In genomic region chr1:75996196-75996595, GRCh38 we compare ENCODE assay signal across 23 cellular contexts.
DNase-seq lines count a peak whose midpoint lies in the region; ATAC-seq and TF ChIP-seq lines count a peak whose summit lies in the region.
"Had no signal": no experiment of that assay in that cellular context is flagged by ENCODE, and none has a peak within 500 bp of the region (broad histone marks: within the 10 kb centered on the region; RNA-seq: fewer than 3 reads in every experiment).

No MANE protein-coding gene starts in this region.

- BruUV-seq in IMR-90 (replicated peaks; lab: Mats Ljungman, UMichigan) = no TSS peak

- no peak overlapping the region for H2AK5ac ChIP-seq in IMR-90 (ENCODE audit: low read depth, low read length)

- H2AK9ac ChIP-seq in IMR-90 (replicated peaks; ENCODE audit: low read depth, low read length, poor library complexity) = no peak overlapping the region

- DNase-seq in AG08395 (ENCODE audit: low spot score) (peak; percentile 23), IMR-90 (peak; percentile 11), choroid plexus epithelial cell (ENCODE audit: low read depth) (peak; percentile 16), kidney tubule cell (ENCODE audit: low spot score) (peak; percentile 85), NCI-H1694 (lab: John Stamatoyannopoulos, UW) (no peak), NCI-H2029 (lab: John Stamatoyannopoulos, UW) (no peak), AG20443 (ENCODE audit: low spot score) (no peak)
- DNase-seq in activated T-cell treated with anti-CD3 and anti-CD28 coated beads, Interleukin-2, amount 50 U/mL, for 72 hours = no peak
- DNase-seq: activated gamma-delta T cell, COR-L47, glutamatergic neuron, left colon, NCI-H1417 treated with DMSO at 0.1 percent for 48 hours, NCI-H2171, NCI-H526, psoas muscle, upper lobe of right lung had no signal

- ATAC-seq in IMR-90 (ENCODE audit: low read depth) = peak; percentile 59
- ATAC-seq in activated T-cell treated with anti-CD3 and anti-CD28 coated beads, Interleukin-2, amount 50 U/mL, for 72 hours (replicated peaks in 1 of 2) = no peak
- ATAC-seq: HCT116, left colon, psoas muscle, upper lobe of right lung had no signal

- no peaks in the 10 kb centered on the region for H3K4me1 ChIP-seq in IMR-90 (ENCODE audit: control insufficient read depth, insufficient read depth, low read length)
- H3K4me1 ChIP-seq: BLaER1, psoas muscle, upper lobe of right lung had no signal

- H3K9ac ChIP-seq in IMR-90 (ENCODE audit: low read depth, low read length) = no peak overlapping the region
- H3K9ac ChIP-seq: BLaER1 had no signal

- no peak overlapping the region for H3K14ac ChIP-seq in IMR-90 (replicated peaks; ENCODE audit: low read depth, low read length)

- no peak overlapping the region for H4K91ac ChIP-seq in IMR-90 (ENCODE audit: insufficient read depth, low read depth, low read length)

- H4K5ac ChIP-seq in IMR-90 (ENCODE audit: low read depth, low read length) = no peak overlapping the region

- H3K36me3 Mint-ChIP-seq in activated T-cell treated with anti-CD3 and anti-CD28 coated beads, Interleukin-2, amount 50 U/mL, for 72 hours (ENCODE audit: insufficient read depth in 2 of 2) = peaks cover 0 to 6% of the 10 kb centered on the region in 2 donors

- H3K56ac ChIP-seq in IMR-90 (ENCODE audit: extremely low read depth, insufficient read depth, low read length) = no peak overlapping the region

- WGBS in IMR-90 (ENCODE audit: extremely low coverage in 2 of 2, insufficient read length in 1 of 2), 2 experiments = no CpG with 5 or more reads among the region's 1 CpG

- no peaks in the 10 kb centered on the region for H3K36me3 ChIP-seq in IMR-90 (ENCODE audit: control insufficient read depth, insufficient read depth, low read length)
- H3K36me3 ChIP-seq: BLaER1, neutrophil, upper lobe of right lung had no signal

- no peak overlapping the region for H2BK15ac ChIP-seq in IMR-90 (ENCODE audit: low read depth, low read length)

- no peak overlapping the region for H3K18ac ChIP-seq in IMR-90 (ENCODE audit: low read depth, low read length)

- dilution Hi-C loops in IMR-90 (cut with HindIII; ENCODE audit: low sequenced_read_pairs, unreplicated experiment) = no loop called here

- H3K23ac ChIP-seq in IMR-90 (ENCODE audit: low read depth, low read length) = no peak overlapping the region

- H3K4ac ChIP-seq in IMR-90 (ENCODE audit: low read depth, low read length) = no peak overlapping the region

- H2BK5ac ChIP-seq in IMR-90 (ENCODE audit: low read depth, low read length, poor library complexity, severe bottlenecking) = no peak overlapping the region

- no peak overlapping the region for H3K4me3 Mint-ChIP-seq in activated T-cell treated with anti-CD3 and anti-CD28 coated beads, Interleukin-2, amount 50 U/mL, for 72 hours
- H3K4me3 Mint-ChIP-seq: IgD-negative memory B cell; T-helper 1 cell treated with Interleukin-12 subunit alpha and Interleukin-12 subunit beta and Interleukin-4 antibody, amounts not matched to agents 30 μg/mL and 1 μg/mL, for 36 hours had no signal

- intact Hi-C loops in IMR-90 (cut with micrococcal nuclease) = no loop called here

- TF ChIP-seq RAD21 in IMR-90 (IDR thresholded peaks at IDR 0.05; ENCODE audit: low read length) = no peak

- no peak overlapping the region for H3K27ac ChIP-seq in IMR-90 (ENCODE audit: insufficient read depth, low read length)
- H3K27ac ChIP-seq: BLaER1, coronary artery, neutrophil, psoas muscle, upper lobe of right lung had no signal

- no peaks in the 10 kb centered on the region for H3K79me1 ChIP-seq in IMR-90 (ENCODE audit: low read depth in 1 of 2, low read length in 2 of 2)

- no peak for TF ChIP-seq POLR2A in IMR-90 (IDR thresholded peaks at IDR 0.05; ENCODE audit: low read depth, low read length)

- in situ Hi-C loops in IMR-90 (cut with MboI; ENCODE audit: low sequenced_read_pairs) = no loop called here

- no peak overlapping the region for H3K27ac Mint-ChIP-seq in activated T-cell treated with anti-CD3 and anti-CD28 coated beads, Interleukin-2, amount 50 U/mL, for 72 hours
- H3K27ac Mint-ChIP-seq: IgD-negative memory B cell; T-helper 1 cell treated with Interleukin-12 subunit alpha and Interleukin-12 subunit beta and Interleukin-4 antibody, amounts not matched to agents 30 μg/mL and 1 μg/mL, for 36 hours had no signal

- no peak overlapping the region for H4K8ac ChIP-seq in IMR-90 (ENCODE audit: low read depth in 2 of 2, low read length in 2 of 2)

- CTCF ChIA-PET in IMR-90 (lab: Yijun Ruan, JAX) = interaction anchor here (0.5 to 0.9 kb wide), 2 partner anchors 66 to 1130 kb away, joined by 3 read pairs; no protein-coding TSS in a partner anchor

- TF ChIP-seq CTCF in IMR-90 (conservative IDR thresholded peaks at IDR 0.05; ENCODE audit: low read depth, low read length) = no peak
- no peak for TF ChIP-seq CTCF in choroid plexus epithelial cell (conservative IDR thresholded peaks at IDR 0.05; ENCODE audit: low read depth, low read length)

- H3K4me2 ChIP-seq in IMR-90 (ENCODE audit: low read depth, low read length) = no peak overlapping the region
- H3K4me2 ChIP-seq: BLaER1 had no signal

- no peaks in the 10 kb centered on the region for H3K9me1 ChIP-seq in IMR-90 (ENCODE audit: insufficient read depth, low read length)

- no peak overlapping the region for H3K4me3 ChIP-seq in IMR-90 (ENCODE audit: insufficient read depth, low read depth, low read length)
- no peak overlapping the region for H3K4me3 ChIP-seq in choroid plexus epithelial cell (ENCODE audit: low read depth, low read length)
- H3K4me3 ChIP-seq: BLaER1, coronary artery, psoas muscle, upper lobe of right lung had no signal

- H4K20me1 ChIP-seq in IMR-90 (ENCODE audit: insufficient read depth, low read length) = no peaks in the 10 kb centered on the region
- H4K20me1 ChIP-seq: BLaER1 had no signal

- H3K27me3 ChIP-seq in IMR-90 (ENCODE audit: control insufficient read depth, insufficient read depth, low read length) = no peaks in the 10 kb centered on the region
- H3K27me3 ChIP-seq: BLaER1, neutrophil, upper lobe of right lung had no signal

- POLR2A ChIA-PET in IMR-90 (lab: Charles Lee; ENCODE audit: unreplicated experiment) = interaction anchor here (0.5 kb wide), 1 partner anchor 11 kb away, joined by 3 read pairs; no protein-coding TSS in a partner anchor

- H3K9me3 ChIP-seq in IMR-90 (ENCODE audit: control insufficient read depth, insufficient read depth, low read length) = no peaks in the 10 kb centered on the region
- H3K9me3 ChIP-seq: neutrophil, psoas muscle, upper lobe of right lung had no signal

- H3K4me1 Mint-ChIP-seq in activated T-cell treated with anti-CD3 and anti-CD28 coated beads, Interleukin-2, amount 50 U/mL, for 72 hours (ENCODE audit: low read depth) = peaks cover 9% of the 10 kb centered on the region
- H3K4me1 Mint-ChIP-seq: IgD-negative memory B cell had no signal

- H3K9me3 Mint-ChIP-seq in activated T-cell treated with anti-CD3 and anti-CD28 coated beads, Interleukin-2, amount 50 U/mL, for 72 hours = peaks cover 0 to 7% of the 10 kb centered on the region in 2 donors

- no peak overlapping the region for H2BK20ac ChIP-seq in IMR-90 (ENCODE audit: low read depth, low read length)

- H2BK120ac ChIP-seq in IMR-90 (ENCODE audit: low read depth, low read length) = no peak overlapping the region

- no peaks in the 10 kb centered on the region for H3K27me3 Mint-ChIP-seq in activated T-cell treated with anti-CD3 and anti-CD28 coated beads, Interleukin-2, amount 50 U/mL, for 72 hours (ENCODE audit: low read depth)
- H3K27me3 Mint-ChIP-seq: IgD-negative memory B cell had no signal

- H2AFZ ChIP-seq in IMR-90 (replicated peaks; ENCODE audit: low read length, poor library complexity) = no peak overlapping the region

TF ChIP-seq in IMR-90, 13 proteins besides CTCF, POLR2A, EP300 and RAD21:
- TF ChIP-seq ELK1 (IDR thresholded peaks at IDR 0.05; ENCODE audit: borderline replicate concordance, low read depth, low read length) = no peak
- TF ChIP-seq MXI1 (IDR thresholded peaks at IDR 0.05; ENCODE audit: borderline replicate concordance, low read depth, low read length) = no peak
- TF ChIP-seq CEBPB (IDR thresholded peaks at IDR 0.05; ENCODE audit: low read depth, low read length) = no peak
- TF ChIP-seq RCOR1 (IDR thresholded peaks at IDR 0.05; ENCODE audit: insufficient replicate concordance, low read length) = no peak
- TF ChIP-seq RFX5 (IDR thresholded peaks at IDR 0.05; ENCODE audit: low read depth, low read length) = no peak
- no peak for TF ChIP-seq USF2 (IDR thresholded peaks at IDR 0.05; ENCODE audit: low read depth, low read length)
- TF ChIP-seq MAZ (IDR thresholded peaks at IDR 0.05; ENCODE audit: borderline replicate concordance, low read depth, low read length) = no peak
- TF ChIP-seq FOS (IDR thresholded peaks at IDR 0.05; ENCODE audit: low read depth, low read length) = no peak
- TF ChIP-seq SMC3 (IDR thresholded peaks at IDR 0.05; ENCODE audit: low read depth, low read length) = no peak
- no peak for TF ChIP-seq CHD1 (IDR thresholded peaks at IDR 0.05; ENCODE audit: low read depth, low read length)
- TF ChIP-seq BHLHE40 (IDR thresholded peaks at IDR 0.05; ENCODE audit: low read depth, low read length) = no peak
- no peak for TF ChIP-seq NFE2L2 (IDR thresholded peaks at IDR 0.05; ENCODE audit: low read depth, low read length)

Comparison
In these comparisons a context has a peak if more than half of its experiments do, and no peak if none do; other contexts are left out.
1. DNase-seq: peak in AG08395 (single experiment), IMR-90 (single experiment), choroid plexus epithelial cell (single experiment) and kidney tubule cell (single experiment); none in NCI-H1694 (single experiment), NCI-H2029 (single experiment), activated T-cell treated with anti-CD3 and anti-CD28 coated beads, Interleukin-2, amount 50 U/mL, for 72 hours (0 of 2) and AG20443 (single experiment).